Comparison of ENCODE assay signal across 16 cellular contexts in the genomic region with DNA sequence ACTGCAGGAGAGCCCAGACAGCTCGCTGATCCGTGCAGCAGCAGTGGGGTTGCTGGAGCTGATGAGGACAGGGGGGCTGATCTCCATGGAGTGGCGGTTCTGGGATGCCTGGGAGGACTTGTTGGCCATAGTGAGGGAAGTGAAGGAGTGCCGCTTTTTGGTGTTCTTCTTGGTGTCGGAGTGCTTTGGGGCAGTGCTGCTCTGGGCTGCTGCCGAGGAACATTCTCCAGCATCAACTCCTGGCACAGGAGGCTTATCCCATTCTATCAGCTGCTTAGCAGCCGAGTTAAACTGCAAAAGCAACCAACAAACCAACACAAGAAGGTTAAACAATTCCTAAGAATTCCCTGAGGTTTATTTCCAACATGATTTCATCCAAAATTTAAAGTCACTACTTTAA.
DNase-seq lines count a peak whose midpoint lies in the region; ATAC-seq and TF ChIP-seq lines count a peak whose summit lies in the region.
"Had no signal": no experiment of that assay in that cellular context is flagged by ENCODE, and none has a peak within 500 bp of the region (broad histone marks: within the 10 kb centered on the region; RNA-seq: fewer than 3 reads in every experiment).

No MANE protein-coding gene starts in this region.

- ATAC-seq in GM23338 (no peak; the same call in 2 of the 3 replicates), thoracic aorta (ENCODE audit: insufficient number of reproducible peaks, low FRiP score, low read depth) (no peak)

- H3K4me2 ChIP-seq in GM23338 = no peak overlapping the region
- H3K4me2 ChIP-seq: BLaER1, PC-9 had no signal

- H3K27me3 ChIP-seq in GM23338 (ENCODE audit: insufficient read depth) (no peaks in the 10 kb centered on the region), thoracic aorta (replicated peaks; ENCODE audit: insufficient read depth) (no peaks in the 10 kb centered on the region)
- H3K27me3 ChIP-seq: BLaER1 had no signal

- H3K9me2 ChIP-seq in GM23338 (ENCODE audit: insufficient read depth) = no peaks in the 10 kb centered on the region

- H2AFZ ChIP-seq in GM23338 = no peak overlapping the region
- H2AFZ ChIP-seq: PC-9 had no signal

- H3K9me3 ChIP-seq in thoracic aorta = no peaks in the 10 kb centered on the region
- H3K9me3 ChIP-seq: BLaER1 had no signal

- no peaks in the 10 kb centered on the region for H3K9me3 Mint-ChIP-seq in GM23338
- H3K9me3 Mint-ChIP-seq in nephron = no peaks in the 10 kb centered on the region
- H3K9me3 Mint-ChIP-seq: CD8-positive, alpha-beta memory T cell had no signal

- H3K27me3 Mint-ChIP-seq in GM23338 (ENCODE audit: insufficient read depth, low read depth, poor library complexity) (peaks cover 1% of the 10 kb centered on the region), nephron (ENCODE audit: low read depth) (no peaks in the 10 kb centered on the region)

- no peaks in the 10 kb centered on the region for H4K20me1 ChIP-seq in GM23338 (replicated peaks; ENCODE audit: insufficient read depth)
- H4K20me1 ChIP-seq: BLaER1 had no signal

- H3K4me1 Mint-ChIP-seq in GM23338 (peaks cover under 1% of the 10 kb centered on the region; the same call in 1 of the 3 replicates), nephron (peaks cover 24% of the 10 kb centered on the region)
- H3K4me1 Mint-ChIP-seq: CD8-positive, alpha-beta memory T cell had no signal

- peak overlapping the region; percentile 60; the same call in 1 of the 2 replicates for H3K27ac ChIP-seq in GM23338 (ENCODE audit: low read depth)
- peak overlapping the region; percentile 5 for H3K27ac ChIP-seq in caudate nucleus (ENCODE audit: low read depth, low read length)
- H3K27ac ChIP-seq in thoracic aorta = peak overlapping the region; percentile 45 to 77
- H3K27ac ChIP-seq: BLaER1, PC-9 had no signal

- peaks cover 31% of the 10 kb centered on the region for H3K36me3 Mint-ChIP-seq in GM23338 (ENCODE audit: low read depth)
- H3K36me3 Mint-ChIP-seq in nephron (ENCODE audit: low read depth) = peaks cover 43% of the 10 kb centered on the region

- H3K27ac Mint-ChIP-seq in GM23338 = peak overlapping the region; percentile 47; the same call in 1 of the 2 replicates
- peak overlapping the region; percentile 16 to 26 (median 20) for H3K27ac Mint-ChIP-seq in nephron
- H3K27ac Mint-ChIP-seq: CD8-positive, alpha-beta memory T cell had no signal

- H3K4me3 Mint-ChIP-seq in GM23338 (no peak overlapping the region), nephron (no peak overlapping the region)
- H3K4me3 Mint-ChIP-seq: CD8-positive, alpha-beta memory T cell had no signal

- H3F3A ChIP-seq in GM23338 (replicated peaks; ENCODE audit: low read depth) = no peaks in the 10 kb centered on the region

- no peaks in the 10 kb centered on the region for H3K36me3 ChIP-seq in GM23338 (ENCODE audit: insufficient read depth)
- H3K36me3 ChIP-seq in thoracic aorta = no peaks in the 10 kb centered on the region

- H3K4me3 ChIP-seq in GM23338 = no peak overlapping the region
- H3K4me3 ChIP-seq in thoracic aorta = peak overlapping the region; percentile 36
- H3K4me3 ChIP-seq: BLaER1, PC-9 had no signal

- TF ChIP-seq CTCF in GM23338 (conservative IDR thresholded peaks at IDR 0.05; ENCODE audit: low read depth in 2 of 2) (no peak), nephron (IDR thresholded peaks at IDR 0.05; ENCODE audit: unreplicated experiment in 3 of 3) (no peak), thoracic aorta (IDR thresholded peaks at IDR 0.05) (no peak)

- H3K4me1 ChIP-seq in GM23338 (ENCODE audit: insufficient read depth) = no peaks in the 10 kb centered on the region
- H3K4me1 ChIP-seq in thoracic aorta (ENCODE audit: control insufficient read depth in 1 of 2, low read depth in 2 of 2) = peaks cover 25 to 50% of the 10 kb centered on the region in 2 donors
- H3K4me1 ChIP-seq: BLaER1 had no signal

- no peak for DNase-seq in GM23338 (ENCODE audit: low spot score)
- DNase-seq in caudate nucleus (lab: John Stamatoyannopoulos, UW) = peak in 1 of 61 donors; percentile 5
- DNase-seq in thoracic aorta (ENCODE audit: low spot score) = no peak
- no peak for DNase-seq in dermis blood vessel endothelial cell
- no peak for DNase-seq in ureter (ENCODE audit: low spot score)
- DNase-seq in NCI-H1694 (lab: John Stamatoyannopoulos, UW) = no peak
- DNase-seq: CD8-positive, alpha-beta memory T cell; DMS 273 treated with DMSO at 0.1 percent for 48 hours; MM.1S; NCI-H1105; NCI-H1930; NCI-H226; NCI-H69; PC-9 had no signal

- no peaks in the 10 kb centered on the region for H3K79me2 ChIP-seq in GM23338 (replicated peaks; ENCODE audit: insufficient read depth)

TF ChIP-seq in GM23338, 12 proteins besides CTCF, POLR2A, EP300 and RAD21 (continues in another document):
- TF ChIP-seq NANOG (IDR thresholded peaks at IDR 0.05; ENCODE audit: borderline replicate concordance) (no peak), EZH2phosphoT487 (IDR thresholded peaks at IDR 0.05; ENCODE audit: unreplicated experiment) (no peak), ZNF331 (CRISPR knock-in tag; IDR thresholded peaks at IDR 0.05; ENCODE audit: low read depth) (no peak), EZH2 (IDR thresholded peaks at IDR 0.05; ENCODE audit: low read depth, unreplicated experiment) (no peak), STAT1 (IDR thresholded peaks at IDR 0.05; ENCODE audit: unreplicated experiment) (no peak), ZNF114 (CRISPR knock-in tag; IDR thresholded peaks at IDR 0.05) (no peak), JUNB (IDR thresholded peaks at IDR 0.05; ENCODE audit: unreplicated experiment) (no peak), CREB1 (CRISPR knock-in tag; IDR thresholded peaks at IDR 0.05; ENCODE audit: low read depth) (no peak)
- TF ChIP-seq, protein P1, sequence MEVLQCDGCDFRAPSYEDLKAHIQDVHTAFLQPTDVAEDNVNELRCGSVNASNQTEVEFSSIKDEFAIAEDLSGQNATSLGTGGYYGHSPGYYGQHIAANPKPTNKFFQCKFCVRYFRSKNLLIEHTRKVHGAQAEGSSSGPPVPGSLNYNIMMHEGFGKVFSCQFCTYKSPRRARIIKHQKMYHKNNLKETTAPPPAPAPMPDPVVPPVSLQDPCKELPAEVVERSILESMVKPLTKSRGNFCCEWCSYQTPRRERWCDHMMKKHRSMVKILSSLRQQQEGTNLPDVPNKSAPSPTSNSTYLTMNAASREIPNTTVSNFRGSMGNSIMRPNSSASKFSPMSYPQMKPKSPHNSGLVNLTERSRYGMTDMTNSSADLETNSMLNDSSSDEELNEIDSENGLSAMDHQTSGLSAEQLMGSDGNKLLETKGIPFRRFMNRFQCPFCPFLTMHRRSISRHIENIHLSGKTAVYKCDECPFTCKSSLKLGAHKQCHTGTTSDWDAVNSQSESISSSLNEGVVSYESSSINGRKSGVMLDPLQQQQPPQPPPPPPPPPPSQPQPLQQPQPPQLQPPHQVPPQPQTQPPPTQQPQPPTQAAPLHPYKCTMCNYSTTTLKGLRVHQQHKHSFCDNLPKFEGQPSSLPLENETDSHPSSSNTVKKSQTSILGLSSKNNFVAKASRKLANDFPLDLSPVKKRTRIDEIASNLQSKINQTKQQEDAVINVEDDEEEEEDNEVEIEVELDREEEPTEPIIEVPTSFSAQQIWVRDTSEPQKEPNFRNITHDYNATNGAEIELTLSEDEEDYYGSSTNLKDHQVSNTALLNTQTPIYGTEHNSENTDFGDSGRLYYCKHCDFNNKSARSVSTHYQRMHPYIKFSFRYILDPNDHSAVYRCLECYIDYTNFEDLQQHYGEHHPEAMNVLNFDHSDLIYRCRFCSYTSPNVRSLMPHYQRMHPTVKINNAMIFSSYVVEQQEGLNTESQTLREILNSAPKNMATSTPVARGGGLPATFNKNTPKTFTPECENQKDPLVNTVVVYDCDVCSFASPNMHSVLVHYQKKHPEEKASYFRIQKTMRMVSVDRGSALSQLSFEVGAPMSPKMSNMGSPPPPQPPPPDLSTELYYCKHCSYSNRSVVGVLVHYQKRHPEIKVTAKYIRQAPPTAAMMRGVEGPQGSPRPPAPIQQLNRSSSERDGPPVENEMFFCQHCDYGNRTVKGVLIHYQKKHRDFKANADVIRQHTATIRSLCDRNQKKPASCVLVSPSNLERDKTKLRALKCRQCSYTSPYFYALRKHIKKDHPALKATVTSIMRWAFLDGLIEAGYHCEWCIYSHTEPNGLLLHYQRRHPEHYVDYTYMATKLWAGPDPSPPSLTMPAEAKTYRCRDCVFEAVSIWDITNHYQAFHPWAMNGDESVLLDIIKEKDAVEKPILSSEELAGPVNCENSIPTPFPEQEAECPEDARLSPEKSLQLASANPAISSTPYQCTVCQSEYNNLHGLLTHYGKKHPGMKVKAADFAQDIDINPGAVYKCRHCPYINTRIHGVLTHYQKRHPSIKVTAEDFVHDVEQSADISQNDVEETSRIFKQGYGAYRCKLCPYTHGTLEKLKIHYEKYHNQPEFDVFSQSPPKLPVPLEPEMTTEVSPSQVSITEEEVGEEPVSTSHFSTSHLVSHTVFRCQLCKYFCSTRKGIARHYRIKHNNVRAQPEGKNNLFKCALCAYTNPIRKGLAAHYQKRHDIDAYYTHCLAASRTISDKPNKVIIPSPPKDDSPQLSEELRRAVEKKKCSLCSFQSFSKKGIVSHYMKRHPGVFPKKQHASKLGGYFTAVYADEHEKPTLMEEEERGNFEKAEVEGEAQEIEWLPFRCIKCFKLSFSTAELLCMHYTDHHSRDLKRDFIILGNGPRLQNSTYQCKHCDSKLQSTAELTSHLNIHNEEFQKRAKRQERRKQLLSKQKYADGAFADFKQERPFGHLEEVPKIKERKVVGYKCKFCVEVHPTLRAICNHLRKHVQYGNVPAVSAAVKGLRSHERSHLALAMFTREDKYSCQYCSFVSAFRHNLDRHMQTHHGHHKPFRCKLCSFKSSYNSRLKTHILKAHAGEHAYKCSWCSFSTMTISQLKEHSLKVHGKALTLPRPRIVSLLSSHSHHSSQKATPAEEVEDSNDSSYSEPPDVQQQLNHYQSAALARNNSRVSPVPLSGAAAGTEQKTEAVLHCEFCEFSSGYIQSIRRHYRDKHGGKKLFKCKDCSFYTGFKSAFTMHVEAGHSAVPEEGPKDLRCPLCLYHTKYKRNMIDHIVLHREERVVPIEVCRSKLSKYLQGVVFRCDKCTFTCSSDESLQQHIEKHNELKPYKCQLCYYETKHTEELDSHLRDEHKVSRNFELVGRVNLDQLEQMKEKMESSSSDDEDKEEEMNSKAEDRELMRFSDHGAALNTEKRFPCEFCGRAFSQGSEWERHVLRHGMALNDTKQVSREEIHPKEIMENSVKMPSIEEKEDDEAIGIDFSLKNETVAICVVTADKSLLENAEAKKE (CRISPR knock-in tag; IDR thresholded peaks at IDR 0.05) = no peak

Comparison
In these comparisons a context has a peak if more than half of its experiments do, and no peak if none do; other contexts are left out.
1. H3K27ac ChIP-seq: peak in every context shown above with its lines; median percentile 61 in thoracic aorta; 60 in GM23338; 5 in caudate nucleus.